Comparison of ENCODE assay signal across 32 cellular contexts in the genomic region with DNA sequence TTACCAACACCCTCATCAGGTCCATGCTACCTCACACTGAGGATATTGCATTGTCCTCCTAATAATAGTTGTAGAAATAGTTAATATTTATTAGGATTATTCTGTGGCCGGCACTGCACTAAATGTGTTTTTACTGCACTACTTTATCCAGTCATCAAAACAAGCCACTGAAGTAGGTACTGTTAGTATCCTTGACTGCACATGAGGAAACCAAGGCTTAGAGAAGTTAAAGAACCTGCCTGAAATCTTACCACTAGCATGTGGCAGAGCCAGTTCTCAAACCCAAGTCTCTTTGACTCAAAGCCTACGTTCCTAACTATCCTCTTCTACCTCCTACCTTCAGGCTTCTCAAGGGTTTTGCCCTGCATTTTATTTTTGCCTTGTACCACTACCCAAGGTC. TPM values are rescaled to one million over a fixed set of nuclear protein-coding genes. Genes with fewer than 3 reads are reported as not detected.
"Had no signal": no experiment of that assay in that cellular context is flagged by ENCODE, and none has a peak within 500 bp of the region (broad histone marks: within the 10 kb centered on the region; RNA-seq: fewer than 3 reads in every experiment).

No MANE protein-coding gene starts in this region.

- H3K4me3 Mint-ChIP-seq: activated CD4-positive, alpha-beta memory T cell treated with anti-CD3 and anti-CD28 coated beads for 36 hours; activated CD4-positive, alpha-beta T cell treated with anti-CD3 and anti-CD28 coated beads for 36 hours; activated naive CD4-positive, alpha-beta T cell treated with anti-CD3 and anti-CD28 coated beads, Interleukin-2, amount 10 ng/mL, durations not matched to agents 7 days and 5 days; activated naive CD8-positive, alpha-beta T cell; activated naive CD8-positive, alpha-beta T cell treated with anti-CD3 and anti-CD28 coated beads, Interleukin-2, amount 50 U/mL, for 24 hours; activated T-cell treated with anti-CD3 and anti-CD28 coated beads, Interleukin-2, amount 50 U/mL, for 4 hours; activated T-helper 1 cell treated with anti-CD3 and anti-CD28 coated beads, Interleukin-12 subunit alpha, Interleukin-12 subunit beta, Interleukin-2, Interleukin-4 antibody, amounts not matched to agents 30 ng/mL and 10 ng/mL and 1 ng/mL, durations not matched to agents 14 hours and 24 hours and 36 hours; brain had no signal

- DNase-seq: activated CD4-positive, alpha-beta memory T cell treated with anti-CD3 and anti-CD28 coated beads for 36 hours; activated CD4-positive, alpha-beta T cell treated with anti-CD3 and anti-CD28 coated beads for 36 hours; activated CD4-positive, alpha-beta T cell treated with anti-CD3 and anti-CD28 coated beads, Interleukin-2, amount 50 U/mL, for 1 hour; activated CD8-positive, alpha-beta memory T cell treated with anti-CD3 and anti-CD28 coated beads, Interleukin-2, amount 50 U/mL, for 4 hours; activated naive CD4-positive, alpha-beta T cell treated with anti-CD3 and anti-CD28 coated beads, Interleukin-2, amount 10 ng/mL, durations not matched to agents 7 days and 5 days; activated naive CD8-positive, alpha-beta T cell treated with anti-CD3 and anti-CD28 coated beads, Interleukin-2, amount 50 U/mL, for 24 hours; activated T-cell treated with anti-CD3 and anti-CD28 coated beads for 4 hours; activated T-cell treated with anti-CD3 and anti-CD28 coated beads, Interleukin-2, amount 50 U/mL, for 4 hours; anterior cingulate cortex; central memory CD4-positive, alpha-beta T cell; KG1; MG63; NCI-H1048; NCI-H1105 treated with DMSO at 0.1 percent for 48 hours; NCI-H1436; NCI-H1694; NCI-H1930; NCI-H2081 treated with DMSO at 0.1 percent for 48 hours; NCI-H345; NCI-H524 treated with DMSO at 0.1 percent for 48 hours; SHP77; SJCRH30; T1000 had no signal

- H3K4me3 ChIP-seq: MG63, SJCRH30, SK-N-MC had no signal

- H3K4me1 Mint-ChIP-seq: activated CD4-positive, alpha-beta T cell treated with anti-CD3 and anti-CD28 coated beads for 36 hours; activated naive CD4-positive, alpha-beta T cell treated with anti-CD3 and anti-CD28 coated beads, Interleukin-2, amount 10 ng/mL, durations not matched to agents 7 days and 5 days; brain had no signal

- H3K27ac ChIP-seq: SJCRH30, SK-N-MC had no signal

- H3K36me3 Mint-ChIP-seq: activated CD4-positive, alpha-beta memory T cell treated with anti-CD3 and anti-CD28 coated beads for 36 hours; activated naive CD4-positive, alpha-beta T cell treated with anti-CD3 and anti-CD28 coated beads, Interleukin-2, amount 10 ng/mL, durations not matched to agents 7 days and 5 days; activated naive CD8-positive, alpha-beta T cell; brain had no signal

- H3K27ac Mint-ChIP-seq: activated CD4-positive, alpha-beta memory T cell treated with anti-CD3 and anti-CD28 coated beads for 36 hours; activated CD4-positive, alpha-beta T cell treated with anti-CD3 and anti-CD28 coated beads for 36 hours; activated naive CD4-positive, alpha-beta T cell treated with anti-CD3 and anti-CD28 coated beads, Interleukin-2, amount 10 ng/mL, durations not matched to agents 7 days and 5 days; activated naive CD8-positive, alpha-beta T cell; activated naive CD8-positive, alpha-beta T cell treated with anti-CD3 and anti-CD28 coated beads, Interleukin-2, amount 50 U/mL, for 24 hours; activated T-helper 1 cell treated with anti-CD3 and anti-CD28 coated beads, Interleukin-12 subunit alpha, Interleukin-12 subunit beta, Interleukin-2, Interleukin-4 antibody, amounts not matched to agents 30 ng/mL and 10 ng/mL and 1 ng/mL, durations not matched to agents 14 hours and 24 hours and 36 hours; brain had no signal

- H3K9me3 ChIP-seq: MG63, SJCRH30 had no signal

- H3K27me3 ChIP-seq: SJCRH30 had no signal

- H3K36me3 ChIP-seq: MG63, SJCRH30 had no signal

- H3K9me3 Mint-ChIP-seq: activated CD4-positive, alpha-beta memory T cell treated with anti-CD3 and anti-CD28 coated beads for 36 hours; activated naive CD4-positive, alpha-beta T cell treated with anti-CD3 and anti-CD28 coated beads, Interleukin-2, amount 10 ng/mL, durations not matched to agents 7 days and 5 days; activated naive CD8-positive, alpha-beta T cell treated with anti-CD3 and anti-CD28 coated beads, Interleukin-2, amount 50 U/mL, for 24 hours; activated T-cell treated with anti-CD3 and anti-CD28 coated beads, Interleukin-2, amount 50 U/mL, for 4 hours; activated T-helper 1 cell treated with anti-CD3 and anti-CD28 coated beads, Interleukin-12 subunit alpha, Interleukin-12 subunit beta, Interleukin-2, Interleukin-4 antibody, amounts not matched to agents 30 ng/mL and 10 ng/mL and 1 ng/mL, durations not matched to agents 14 hours and 24 hours and 36 hours; brain had no signal

- H3K4me1 ChIP-seq: SJCRH30 had no signal

- ATAC-seq: activated CD4-positive, alpha-beta T cell treated with anti-CD3 and anti-CD28 coated beads for 36 hours; activated CD4-positive, CD25-positive, alpha-beta regulatory T cell treated with anti-CD3 and anti-CD28 coated beads, Interleukin-2, amount 50 U/mL, for 24 hours; activated naive CD8-positive, alpha-beta T cell treated with anti-CD3 and anti-CD28 coated beads, Interleukin-2, amount 50 U/mL, for 24 hours; activated T-cell treated with anti-CD3 and anti-CD28 coated beads, Interleukin-2, amount 50 U/mL, for 4 hours; Panc1 had no signal

RNA-seq across cellular contexts. Expression of gene FMO1, which starts 30.9 kb away (rescaled TPM):
- total RNA-seq: activated CD4-positive, alpha-beta memory T cell treated with anti-CD3 and anti-CD28 coated beads for 36 hours; activated CD4-positive, alpha-beta T cell treated with anti-CD3 and anti-CD28 coated beads for 36 hours; activated T-cell treated with anti-CD3 and anti-CD28 coated beads, Interleukin-2, amount 50 U/mL, for 4 hours; activated T-helper 1 cell treated with anti-CD3 and anti-CD28 coated beads, Interleukin-12 subunit alpha, Interleukin-12 subunit beta, Interleukin-2, Interleukin-4 antibody, amounts not matched to agents 30 ng/mL and 10 ng/mL and 1 ng/mL, durations not matched to agents 14 hours and 24 hours and 36 hours; NCI-H460; SJCRH30; T-helper 1 cell treated with Interleukin-12 subunit alpha and Interleukin-12 subunit beta and Interleukin-4 antibody, amounts not matched to agents 30 ng/mL and 1 ng/mL, for 36 hours; T-helper 2 cell treated with Interferon-gamma antibody and Interleukin-4, amounts not matched to agents 100 ng/mL and 5 ng/mL, for 36 hours had no signal
